In genomic region chr11:61619827-61620226, GRCh38 we compare ENCODE assay signal across 26 cellular contexts. TPM values are rescaled to one million over a fixed set of nuclear protein-coding genes. Genes with fewer than 3 reads are reported as not detected.
A peak's percentile ranks its signal among the peaks of the same experiment; 100 is the strongest.
DNase-seq lines count a peak whose midpoint lies in the region; ATAC-seq, FAIRE-seq and TF ChIP-seq lines count a peak whose summit lies in the region.
"Had no signal": no experiment of that assay in that cellular context is flagged by ENCODE, and none has a peak within 500 bp of the region (broad histone marks: within the 10 kb centered on the region; RNA-seq: fewer than 3 reads in every experiment).

No MANE protein-coding gene starts in this region.

- peaks cover 4% of the 10 kb centered on the region for H3K27me3 Mint-ChIP-seq in activated naive CD8-positive, alpha-beta T cell
- H3K27me3 Mint-ChIP-seq in activated naive CD8-positive, alpha-beta T cell treated with anti-CD3 and anti-CD28 coated beads, Interleukin-2, amount 50 U/mL, for 24 hours = peaks cover 19% of the 10 kb centered on the region
- no peaks in the 10 kb centered on the region for H3K27me3 Mint-ChIP-seq in nephron progenitor cell (ENCODE audit: low read depth, poor library complexity)

- H3K9ac ChIP-seq in H1 (replicated peaks in 1 of 4; ENCODE audit: extremely low read depth in 1 of 4, low read depth in 3 of 4, low read length in 3 of 4) = no peak overlapping the region
- H3K9ac ChIP-seq: BLaER1 had no signal

- no peaks in the 10 kb centered on the region for H3K79me2 ChIP-seq in H1 (ENCODE audit: control insufficient read depth in 1 of 2, insufficient read depth in 2 of 2, low read length in 2 of 2)

- no peak overlapping the region; the same call in 1 of the 2 replicates for H2BK12ac ChIP-seq in H1 (ENCODE audit: low read depth, low read length)

- no peak overlapping the region for H2AFZ ChIP-seq in H1 (ENCODE audit: low read length)

- no peaks in the 10 kb centered on the region for H3K4me1 Mint-ChIP-seq in activated naive CD8-positive, alpha-beta T cell (ENCODE audit: low read depth)
- H3K4me1 Mint-ChIP-seq in activated naive CD8-positive, alpha-beta T cell treated with anti-CD3 and anti-CD28 coated beads, Interleukin-2, amount 50 U/mL, for 24 hours = peaks cover 5% of the 10 kb centered on the region
- peaks cover 39% of the 10 kb centered on the region for H3K4me1 Mint-ChIP-seq in nephron progenitor cell
- H3K4me1 Mint-ChIP-seq: CD14-positive monocyte; CD4-positive, alpha-beta memory T cell; CD4-positive, CD25-positive, alpha-beta regulatory T cell; CD8-positive, alpha-beta memory T cell had no signal

- H2BK120ac ChIP-seq in H1 (replicated peaks; ENCODE audit: low read depth, low read length) = no peak overlapping the region

- no peak overlapping the region for H3K4me3 ChIP-seq in H1 (ENCODE audit: extremely low read depth in 1 of 4, insufficient read depth in 2 of 4, low read depth in 3 of 4, low read length in 4 of 4)
- H3K4me3 ChIP-seq: BLaER1, GM12878 had no signal

- TF ChIP-seq EP300 in H1 (IDR thresholded peaks at IDR 0.05; ENCODE audit: borderline replicate concordance in 1 of 2, low read depth in 2 of 2, low read length in 2 of 2) = no peak

- TF ChIP-seq CTCF in H1 (IDR thresholded peaks at IDR 0.05; ENCODE audit: control extremely low read depth in 1 of 3, insufficient read depth in 1 of 3, low read depth in 1 of 3, low read length in 3 of 3) (no peak), nephron progenitor cell (IDR thresholded peaks at IDR 0.05) (no peak)

- H2AK5ac ChIP-seq in H1 (ENCODE audit: low read depth, low read length) = no peak overlapping the region

- TF ChIP-seq POLR2A in H1 (IDR thresholded peaks at IDR 0.05; ENCODE audit: control extremely low read depth in 1 of 2, low read depth in 2 of 2, low read length in 2 of 2) = no peak

- WGBS in H1 (ENCODE audit: extremely low coverage in 1 of 2, insufficient coverage in 1 of 2, insufficient read length in 1 of 2, insufficient replicate concordance in 2 of 2, low coverage in 1 of 2, low lambda C conversion rate in 2 of 2, missing lambda C conversion rate in 1 of 2), 2 experiments = 90% methylated on average over 4 of the region's 4 CpGs; no CpG with 5 or more reads in 1 of the 2 experiments

- peaks cover 2 to 9% (median 4%) of the 10 kb centered on the region in 4 experiments; a peak in 4 of 7 replicates for H3K4me1 ChIP-seq in H1 (replicated peaks in 1 of 4; ENCODE audit: control insufficient read depth in 3 of 4, insufficient read depth in 4 of 4, low read length in 3 of 4)
- H3K4me1 ChIP-seq: BE2C had no signal

- no peak overlapping the region for H3K27ac ChIP-seq in H1 (ENCODE audit: low read depth, low read length)
- H3K27ac ChIP-seq: 22Rv1, BLaER1 had no signal

- H3K4me2 ChIP-seq in H1 (ENCODE audit: insufficient read depth in 1 of 2, low read depth in 2 of 2, low read length in 2 of 2) = no peak overlapping the region

- no peak overlapping the region for H3K4me3 Mint-ChIP-seq in activated naive CD8-positive, alpha-beta T cell
- no peak overlapping the region for H3K4me3 Mint-ChIP-seq in activated naive CD8-positive, alpha-beta T cell treated with anti-CD3 and anti-CD28 coated beads, Interleukin-2, amount 50 U/mL, for 24 hours
- H3K4me3 Mint-ChIP-seq in nephron progenitor cell = no peak overlapping the region
- H3K4me3 Mint-ChIP-seq: CD14-positive monocyte; CD4-positive, alpha-beta memory T cell; CD4-positive, CD25-positive, alpha-beta regulatory T cell; CD8-positive, alpha-beta memory T cell had no signal

- FAIRE-seq in H1 (lab: Jason Lieb, UNC) = no peak
- FAIRE-seq: GM12878, GM12892, GM18507 had no signal

- H2BK20ac ChIP-seq in H1 (ENCODE audit: low read length) = 0 out of 2 replicates have a peak overlapping the region, but pooled peaks have one; percentile 34

- no peak overlapping the region for H4K5ac ChIP-seq in H1 (ENCODE audit: insufficient read length, low read depth, low read length)

- no peak overlapping the region for H4K91ac ChIP-seq in H1 (replicated peaks; ENCODE audit: insufficient read length, low read length)

- no peak overlapping the region for H2BK15ac ChIP-seq in H1 (ENCODE audit: low read length)

- no peak overlapping the region for H2BK5ac ChIP-seq in H1 (ENCODE audit: low read depth, low read length)

- H3K79me1 ChIP-seq in H1 (ENCODE audit: low read depth, low read length) = no peaks in the 10 kb centered on the region

- no peak for DNase-seq in activated naive CD8-positive, alpha-beta T cell treated with anti-CD3 and anti-CD28 coated beads, Interleukin-2, amount 50 U/mL, for 24 hours
- DNase-seq in H1 (ENCODE audit: low read depth in 1 of 2, low spot score in 2 of 2) (no peak), nephron progenitor cell (no peak)
- no peak for DNase-seq in stimulated activated CD4-positive, alpha-beta T cell treated with anti-CD3 and anti-CD28 coated beads, Interleukin-2, amount 100 ng/mL, for 24 hours
- DNase-seq: ACHN; BE2C; C1 segment of cervical spinal cord; CD4-positive, alpha-beta memory T cell; CD4-positive, CD25-positive, alpha-beta regulatory T cell; CD8-positive, alpha-beta memory T cell; COR-L47; DMS 273 treated with DMSO at 0.1 percent for 48 hours; DMS153; DMS53; DMS79; DND-41; EL; GDM1 had no signal

- H3K9me3 ChIP-seq in H1 (ENCODE audit: insufficient read depth in 2 of 2, low read depth in 1 of 2, low read length in 1 of 2) = no peaks in the 10 kb centered on the region
- H3K9me3 ChIP-seq: BE2C, BLaER1 had no signal

- H3K14ac ChIP-seq in H1 (ENCODE audit: insufficient read length) = no peak overlapping the region

- H3K4ac ChIP-seq in H1 (replicated peaks; ENCODE audit: insufficient read length, low read depth, low read length) = no peak overlapping the region

- H3K36me3 ChIP-seq in H1 (ENCODE audit: control insufficient read depth in 2 of 4, insufficient read depth in 4 of 4, low read length in 3 of 4) = no peaks in the 10 kb centered on the region
- H3K36me3 ChIP-seq: BE2C, BLaER1 had no signal

- POLR2A ChIA-PET in H1 (lab: Charles Lee; ENCODE audit: partially characterized antibody) = interaction anchor here (1.0 to 1.8 kb wide), 4 partner anchors 10 to 58 kb away, joined by 3 to 5 read pairs (median 4); no protein-coding TSS in a partner anchor

- TF ChIP-seq RAD21 in H1 (IDR thresholded peaks at IDR 0.05 in 1 of 2, conservative IDR thresholded peaks at IDR 0.05 in 1 of 2; ENCODE audit: low read depth in 2 of 2, low read length in 2 of 2) = no peak

- H4K20me1 ChIP-seq in H1 (replicated peaks in 1 of 2; ENCODE audit: control insufficient read depth in 1 of 2, insufficient read depth in 2 of 2, low read length in 2 of 2) = no peaks in the 10 kb centered on the region
- H4K20me1 ChIP-seq: BLaER1 had no signal

- H4K8ac ChIP-seq in H1 (ENCODE audit: extremely low read depth, insufficient read depth, low read length) = no peak overlapping the region

- no peak overlapping the region for H3K23ac ChIP-seq in H1 (ENCODE audit: insufficient read length)

- peak overlapping the region; percentile 12 for H3K27ac Mint-ChIP-seq in activated naive CD8-positive, alpha-beta T cell
- no peak overlapping the region for H3K27ac Mint-ChIP-seq in activated naive CD8-positive, alpha-beta T cell treated with anti-CD3 and anti-CD28 coated beads, Interleukin-2, amount 50 U/mL, for 24 hours
- peak overlapping the region; percentile 48 for H3K27ac Mint-ChIP-seq in nephron progenitor cell
- H3K27ac Mint-ChIP-seq: CD14-positive monocyte; CD4-positive, CD25-positive, alpha-beta regulatory T cell; CD8-positive, alpha-beta memory T cell had no signal

- no peaks in the 10 kb centered on the region for H3K27me3 ChIP-seq in H1 (replicated peaks in 1 of 4; ENCODE audit: control insufficient read depth in 3 of 4, extremely low read depth in 1 of 4, insufficient read depth in 3 of 4, low read length in 3 of 4)
- H3K27me3 ChIP-seq: BE2C, BLaER1 had no signal

- CTCF ChIA-PET in H1 (lab: Charles Lee; ENCODE audit: partially characterized antibody) = interaction anchor here (1.0 to 21.9 kb wide), 9 partner anchors 9 to 137 kb away, joined by 3 to 335 read pairs (median 9); partner anchors contain the start of gene SYT7

- H3K56ac ChIP-seq in H1 (replicated peaks; ENCODE audit: insufficient read length, low read depth, low read length) = no peak overlapping the region

- H3K36me3 Mint-ChIP-seq in activated naive CD8-positive, alpha-beta T cell = no peaks in the 10 kb centered on the region
- H3K36me3 Mint-ChIP-seq in activated naive CD8-positive, alpha-beta T cell treated with anti-CD3 and anti-CD28 coated beads, Interleukin-2, amount 50 U/mL, for 24 hours (ENCODE audit: low read depth) = no peaks in the 10 kb centered on the region
- no peaks in the 10 kb centered on the region for H3K36me3 Mint-ChIP-seq in nephron progenitor cell (ENCODE audit: low read depth)
- H3K36me3 Mint-ChIP-seq: CD14-positive monocyte; CD4-positive, alpha-beta memory T cell; CD4-positive, CD25-positive, alpha-beta regulatory T cell; CD8-positive, alpha-beta memory T cell had no signal

- H3K9me3 Mint-ChIP-seq in activated naive CD8-positive, alpha-beta T cell (ENCODE audit: low read depth) = no peaks in the 10 kb centered on the region
- H3K9me3 Mint-ChIP-seq in activated naive CD8-positive, alpha-beta T cell treated with anti-CD3 and anti-CD28 coated beads, Interleukin-2, amount 50 U/mL, for 24 hours = no peaks in the 10 kb centered on the region
- no peaks in the 10 kb centered on the region for H3K9me3 Mint-ChIP-seq in nephron progenitor cell
- H3K9me3 Mint-ChIP-seq: CD4-positive, alpha-beta memory T cell; CD4-positive, CD25-positive, alpha-beta regulatory T cell; CD8-positive, alpha-beta memory T cell had no signal

- peaks cover 2% of the 10 kb centered on the region; the same call in 1 of the 2 replicates for H3K23me2 ChIP-seq in H1 (ENCODE audit: low read depth, low read length)

- H3K18ac ChIP-seq in H1 (ENCODE audit: extremely low read depth, low read length) = no peak overlapping the region

- ATAC-seq in activated naive CD8-positive, alpha-beta T cell treated with anti-CD3 and anti-CD28 coated beads, Interleukin-2, amount 50 U/mL, for 24 hours = no peak
- no peak for ATAC-seq in HG03095 (IDR thresholded peaks at IDR 0.05; ENCODE audit: unreplicated experiment)
- ATAC-seq: GM12878 had no signal

TF ChIP-seq in H1, 55 proteins besides CTCF, POLR2A, EP300 and RAD21 (continues in another document):
- TF ChIP-seq ZNF274 (IDR thresholded peaks at IDR 0.05; ENCODE audit: borderline replicate concordance, extremely low read depth, low read length) = no peak

RNA-seq across cellular contexts. Expression of gene SYT7, which starts 39.0 kb away (rescaled TPM):
- total RNA-seq in H1 (2021; fragmentation: NEBNext Ultra II Directional; extraction: Animal tissue kit (Norgen Biotek cat#: 25700)) = 10.5 and 10.6 TPM in 2 replicates
- 9.6 and 14.4 TPM in 2 replicates for polyA plus RNA-seq in H1 (2011; rRNA removed)
- 9.2 TPM for polyA plus RNA-seq in H1 (2011; cell fraction: cytosol; rRNA removed)
- 23.5 TPM for polyA plus RNA-seq in H1 (2011; cell fraction: nucleus; rRNA removed)
- polyA plus RNA-seq in H1 (2012, experiment 1 of 2) = 9.2 to 16.6 TPM (median 13.7 TPM) in 4 replicates
- 7.6 TPM for polyA plus RNA-seq in H1 (2012, experiment 2 of 2)
- 10.6 TPM for polyA plus RNA-seq in H1 (2013, experiment 1 of 2)
- 10.5 TPM for polyA plus RNA-seq in H1 (2013, experiment 2 of 2)
- polyA minus RNA-seq in H1 (2011; rRNA and poly(A)+ RNA removed) = 5.7 and 8.6 TPM in 2 replicates
- polyA minus RNA-seq in H1 (2011; cell fraction: cytosol; rRNA and poly(A)+ RNA removed) = 8.2 TPM
- polyA minus RNA-seq in H1 (2011; cell fraction: nucleus; rRNA and poly(A)+ RNA removed) = 6.4 TPM
- total RNA-seq: CD4-positive, alpha-beta memory T cell; CD8-positive, alpha-beta memory T cell; GM12878 had no signal
- polyA plus RNA-seq: CD14-positive monocyte; CD4-positive, alpha-beta memory T cell; CD4-positive, CD25-positive, alpha-beta regulatory T cell; CD8-positive, alpha-beta memory T cell; GM12878 had no signal
